In the genomic region with DNA sequence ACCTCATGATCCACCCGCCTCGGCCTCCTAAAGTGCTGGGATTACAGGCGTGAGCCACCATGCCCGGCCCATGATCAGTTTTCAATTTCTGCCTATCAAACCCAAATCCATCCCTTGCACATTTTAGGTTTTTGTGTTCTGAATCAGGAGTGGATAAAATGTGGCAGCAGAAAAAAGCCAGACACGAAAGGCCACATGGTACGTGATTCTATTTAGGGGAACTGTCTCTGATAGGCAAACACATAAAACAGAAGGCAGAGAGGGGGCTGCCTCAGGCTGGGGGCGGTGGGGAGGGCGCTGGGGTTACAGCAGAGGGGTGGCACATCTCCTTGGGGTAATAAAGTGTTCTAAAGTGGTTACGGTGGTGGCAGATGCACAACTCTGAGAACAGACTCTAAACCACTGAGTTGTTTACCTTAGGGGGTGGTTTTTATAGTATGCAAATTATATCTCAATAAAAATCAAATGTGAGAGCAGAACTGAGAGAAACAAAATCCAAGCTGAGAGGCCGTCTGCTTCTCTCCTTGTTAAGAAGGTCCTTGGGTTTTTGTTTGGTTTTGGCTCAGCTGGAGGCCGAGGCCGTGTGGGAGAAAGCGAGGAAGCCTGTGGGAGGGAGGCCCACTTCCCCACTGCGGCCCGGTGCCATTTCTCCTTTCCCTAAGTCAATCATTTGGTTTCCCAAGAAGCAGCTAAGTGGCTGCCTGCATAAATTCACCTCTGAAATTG, we compare ENCODE assay signal across 1 cellular context.
TF ChIP-seq lines count a peak whose summit lies in the region.

No MANE protein-coding gene starts in this region.

TF ChIP-seq in GM23338, 12 proteins besides CTCF, POLR2A, EP300 and RAD21:
- no peak for TF ChIP-seq ETS1 (IDR thresholded peaks at IDR 0.05)
